ENCODE assay signal across 1 cellular context in genomic region chr3:121545049-121545563, GRCh38.
TF ChIP-seq lines count a peak whose summit lies in the region.

No MANE protein-coding gene starts in this region.

TF ChIP-seq in HepG2, 621 proteins besides CTCF, POLR2A, EP300 and RAD21:
- TF ChIP-seq UBTF (CRISPR knock-in tag; IDR thresholded peaks at IDR 0.05) (no peak), ZNF766 (CRISPR knock-in tag; IDR thresholded peaks at IDR 0.05; ENCODE audit: borderline replicate concordance) (no peak), GABPB1 (CRISPR knock-in tag; IDR thresholded peaks at IDR 0.05) (no peak)
